In genomic region chr3:30292192-30292893, GRCh38 we compare ENCODE assay signal across 2 cellular contexts.
TF ChIP-seq lines count a peak whose summit lies in the region.

No MANE protein-coding gene starts in this region.

TF ChIP-seq in K562, 482 proteins besides CTCF, POLR2A, EP300 and RAD21 (continued from another document and continues in another):
- TF ChIP-seq ATF4 (CRISPR knock-in tag; IDR thresholded peaks at IDR 0.05) (peak; percentile 96), ZSCAN32 (CRISPR knock-in tag; IDR thresholded peaks at IDR 0.05) (peak; percentile 91), HMGXB4 (CRISPR knock-in tag; IDR thresholded peaks at IDR 0.05) (no peak), ZNF764 (CRISPR knock-in tag; IDR thresholded peaks at IDR 0.05; ENCODE audit: low read depth) (no peak), ZNF75A (CRISPR knock-in tag; IDR thresholded peaks at IDR 0.05) (no peak), BCLAF1 (IDR thresholded peaks at IDR 0.05; ENCODE audit: borderline replicate concordance in 1 of 2, control insufficient read depth in 1 of 2, low read depth in 2 of 2, low read length in 1 of 2) (no peak), E2F1 (CRISPR knock-in tag; IDR thresholded peaks at IDR 0.05) (no peak), ARID1B (IDR thresholded peaks at IDR 0.05) (no peak), IRF9 (tag; IDR thresholded peaks at IDR 0.05) (no peak), MITF (IDR thresholded peaks at IDR 0.05) (no peak), ZNF311 (CRISPR knock-in tag; IDR thresholded peaks at IDR 0.05) (peak; percentile 91), ZBTB2 (IDR thresholded peaks at IDR 0.05) (no peak), FOXA3 (CRISPR knock-in tag; conservative IDR thresholded peaks at IDR 0.05 in 1 of 2, IDR thresholded peaks at IDR 0.05 in 1 of 2) (peak in 1 of 2 experiments; percentile 77; a peak in 2 of 4 replicates), L3MBTL2 (IDR thresholded peaks at IDR 0.05) (no peak), U2AF2 (optimal IDR thresholded peaks at IDR 0.05; ENCODE audit: low read depth, low read length) (no peak), ZNF586 (CRISPR knock-in tag; conservative IDR thresholded peaks at IDR 0.05) (peak; percentile 23; the same call in 1 of the 2 replicates), CBX2 (IDR thresholded peaks at IDR 0.05; ENCODE audit: insufficient read depth, low read length, poor library complexity, severe bottlenecking) (no peak)

TF ChIP-seq in HepG2, 621 proteins besides CTCF, POLR2A, EP300 and RAD21 (continued from another document and continues in another):
- peak; percentile 25; the same call in 1 of the 2 replicates for TF ChIP-seq CREM (IDR thresholded peaks at IDR 0.05)
- no peak for TF ChIP-seq CREM (CRISPR knock-in tag; IDR thresholded peaks at IDR 0.05)
- peak; percentile 67 for TF ChIP-seq ISL2 (CRISPR knock-in tag; IDR thresholded peaks at IDR 0.05)
- no peak for TF ChIP-seq ZFP90 (CRISPR knock-in tag; IDR thresholded peaks at IDR 0.05; ENCODE audit: borderline replicate concordance)
- no peak for TF ChIP-seq SOX6 (IDR thresholded peaks at IDR 0.05)
- TF ChIP-seq SOX6 (CRISPR knock-in tag; IDR thresholded peaks at IDR 0.05), result peak; percentile 95
- no peak for TF ChIP-seq ZEB1 (IDR thresholded peaks at IDR 0.05; ENCODE audit: insufficient replicate concordance, low read depth)
- peak; percentile 8; the same call in 1 of the 2 replicates for TF ChIP-seq HNF4A (CRISPR knock-in tag; IDR thresholded peaks at IDR 0.05)
- peak; percentile 23; the same call in 1 of the 2 replicates for TF ChIP-seq SIX4 (CRISPR knock-in tag; IDR thresholded peaks at IDR 0.05)
- no peak for TF ChIP-seq SIN3A (IDR thresholded peaks at IDR 0.05; ENCODE audit: borderline replicate concordance, low read depth, low read length)
- no peak for TF ChIP-seq PAWR (CRISPR knock-in tag; IDR thresholded peaks at IDR 0.05; ENCODE audit: borderline replicate concordance)
- no peak for TF ChIP-seq ATF7-NPFF (CRISPR knock-in tag; IDR thresholded peaks at IDR 0.05; ENCODE audit: low read depth)
- no peak for TF ChIP-seq HCFC1 (IDR thresholded peaks at IDR 0.05; ENCODE audit: low read depth, low read length)
- TF ChIP-seq AKAP8 (CRISPR knock-in tag; IDR thresholded peaks at IDR 0.05), result no peak
- no peak for TF ChIP-seq FOXO1 (CRISPR knock-in tag; IDR thresholded peaks at IDR 0.05)
- TF ChIP-seq ZNF775 (CRISPR knock-in tag; IDR thresholded peaks at IDR 0.05; ENCODE audit: borderline replicate concordance), result no peak
- TF ChIP-seq DRAP1 (CRISPR knock-in tag; IDR thresholded peaks at IDR 0.05), result no peak
- no peak for TF ChIP-seq ZMYM3 (CRISPR knock-in tag; IDR thresholded peaks at IDR 0.05)
- TF ChIP-seq ZNF407 (CRISPR knock-in tag; IDR thresholded peaks at IDR 0.05; ENCODE audit: not compliant biosample characterization), result no peak
- TF ChIP-seq ZNF549 (CRISPR knock-in tag; IDR thresholded peaks at IDR 0.05), result no peak
- TF ChIP-seq ZNF614 (CRISPR knock-in tag; IDR thresholded peaks at IDR 0.05; ENCODE audit: borderline replicate concordance), result peak; percentile 94
- no peak for TF ChIP-seq SAFB2 (CRISPR knock-in tag; IDR thresholded peaks at IDR 0.05; ENCODE audit: borderline replicate concordance, low read depth)
- 0 out of 2 replicates have a peak, but pooled peaks have one; percentile 36 for TF ChIP-seq BCL6 (CRISPR knock-in tag; IDR thresholded peaks at IDR 0.05)
- peak; percentile 21; the same call in 1 of the 2 replicates for TF ChIP-seq MAX (IDR thresholded peaks at IDR 0.05)
- TF ChIP-seq ZMYM2 (CRISPR knock-in tag; IDR thresholded peaks at IDR 0.05), result 0 out of 2 replicates have a peak, but pooled peaks have one; percentile 31
- TF ChIP-seq MED1 (CRISPR knock-in tag; IDR thresholded peaks at IDR 0.05), result peak; percentile 83
- TF ChIP-seq HINFP (CRISPR knock-in tag; IDR thresholded peaks at IDR 0.05; ENCODE audit: low read depth), result no peak
- TF ChIP-seq ZNF674 (CRISPR knock-in tag; IDR thresholded peaks at IDR 0.05; ENCODE audit: low read depth), result no peak
- no peak for TF ChIP-seq ZNF543 (CRISPR knock-in tag; IDR thresholded peaks at IDR 0.05)
- TF ChIP-seq ZSCAN22 (CRISPR knock-in tag; IDR thresholded peaks at IDR 0.05), result no peak
- TF ChIP-seq ZNF225 (CRISPR knock-in tag; IDR thresholded peaks at IDR 0.05), result no peak
- TF ChIP-seq ZBTB34 (CRISPR knock-in tag; IDR thresholded peaks at IDR 0.05), result no peak
- TF ChIP-seq ELF3 (CRISPR knock-in tag; IDR thresholded peaks at IDR 0.05), result peak; percentile 75
- TF ChIP-seq RARA (CRISPR knock-in tag; IDR thresholded peaks at IDR 0.05), result peak; percentile 55
- no peak for TF ChIP-seq RXRA (CRISPR knock-in tag; IDR thresholded peaks at IDR 0.05)
- TF ChIP-seq RBM22 (optimal IDR thresholded peaks at IDR 0.05; ENCODE audit: low read length), result no peak
- peak; percentile 74; the same call in 1 of the 2 replicates for TF ChIP-seq AHDC1 (CRISPR knock-in tag; IDR thresholded peaks at IDR 0.05; ENCODE audit: borderline replicate concordance)
- TF ChIP-seq FLYWCH1 (CRISPR knock-in tag; IDR thresholded peaks at IDR 0.05), result no peak
- peak; percentile 44; the same call in 1 of the 2 replicates for TF ChIP-seq JUNB (CRISPR knock-in tag; IDR thresholded peaks at IDR 0.05; ENCODE audit: borderline replicate concordance)
- TF ChIP-seq ZNF101 (CRISPR knock-in tag; IDR thresholded peaks at IDR 0.05; ENCODE audit: borderline replicate concordance, low read depth), result no peak
- peak; percentile 100 for TF ChIP-seq ZNF644 (CRISPR knock-in tag; IDR thresholded peaks at IDR 0.05; ENCODE audit: low read depth)
- no peak for TF ChIP-seq GTF3A (CRISPR knock-in tag; conservative IDR thresholded peaks at IDR 0.05)
- TF ChIP-seq WIZ (CRISPR knock-in tag; IDR thresholded peaks at IDR 0.05), result no peak
- TF ChIP-seq NFRKB (IDR thresholded peaks at IDR 0.05), result no peak
